8 cellular contexts compared by ENCODE assay signal in genomic region chr2:54724560-54725342, GRCh38. TPM values are rescaled to one million over a fixed set of nuclear protein-coding genes. Genes with fewer than 3 reads are reported as not detected.
DNase-seq lines count a peak whose midpoint lies in the region; ATAC-seq and TF ChIP-seq lines count a peak whose summit lies in the region.

No MANE protein-coding gene starts in this region.

- H3K9me3 ChIP-seq in HUES64 (ENCODE audit: insufficient read depth, low read depth, low read length) = no peaks in the 10 kb centered on the region
- no peaks in the 10 kb centered on the region for H3K9me3 ChIP-seq in esophagus muscularis mucosa

- no peak for TF ChIP-seq EP300 in esophagus muscularis mucosa (IDR thresholded peaks at IDR 0.05)

- H3K9me3 Mint-ChIP-seq in activated CD4-positive, alpha-beta T cell treated with anti-CD3 and anti-CD28 coated beads, Interleukin-2, amount 10 ng/mL, durations not matched to agents 7 days and 5 days = no peaks in the 10 kb centered on the region
- H3K9me3 Mint-ChIP-seq in nephron = no peaks in the 10 kb centered on the region

- CTCF ChIA-PET in activated CD4-positive, alpha-beta T cell treated with anti-CD3 and anti-CD28 coated beads, Interleukin-2, amount 10 ng/mL, durations not matched to agents 7 days and 5 days (lab: Charles Lee) = interaction anchor here (0.7 to 1.1 kb wide), 3 partner anchors 17 to 491 kb away, joined by 3 read pairs; no protein-coding TSS in a partner anchor

- H3K27ac ChIP-seq in HUES64 (ENCODE audit: low read depth, low read length) (no peak overlapping the region), esophagus muscularis mucosa (replicated peaks in 1 of 4) (peak overlapping the region in 1 of 4 donors; percentile 81)

- H3K9ac ChIP-seq in HUES64 (ENCODE audit: low read depth, low read length) = no peak overlapping the region; the same call in 1 of the 2 replicates

- H3K4me1 Mint-ChIP-seq in activated CD4-positive, alpha-beta T cell treated with anti-CD3 and anti-CD28 coated beads, Interleukin-2, amount 10 ng/mL, durations not matched to agents 7 days and 5 days = peaks cover 18% of the 10 kb centered on the region
- peaks cover 12% of the 10 kb centered on the region for H3K4me1 Mint-ChIP-seq in nephron

- peak overlapping the region; percentile 97 for H3K4me3 ChIP-seq in HUES64 (ENCODE audit: low read length)
- H3K4me3 ChIP-seq in esophagus muscularis mucosa = peak overlapping the region; percentile 71 to 86 (median 79)

- ATAC-seq in GM21786 (IDR thresholded peaks at IDR 0.05; ENCODE audit: unreplicated experiment) (no peak), GM18511 (IDR thresholded peaks at IDR 0.05; ENCODE audit: unreplicated experiment) (no peak)

- TF ChIP-seq POLR2A in esophagus muscularis mucosa (IDR thresholded peaks at IDR 0.05; ENCODE audit: low read depth) = no peak

- H3K36me3 ChIP-seq in HUES64 (ENCODE audit: insufficient read depth, low read length) = no peaks in the 10 kb centered on the region
- no peaks in the 10 kb centered on the region for H3K36me3 ChIP-seq in esophagus muscularis mucosa

- H3K27me3 ChIP-seq in HUES64 (ENCODE audit: insufficient read depth, low read length) (peaks cover 80% of the 10 kb centered on the region), esophagus muscularis mucosa (peaks cover 0 to 9% (median 0%) of the 10 kb centered on the region in 4 donors)

- under 1% methylated on average over 87 of the region's 87 CpGs for WGBS in HUES64
- 2% methylated on average over 27 of the region's 87 CpGs for WGBS in esophagus muscularis mucosa

- DNase-seq in D341Med (ENCODE audit: low spot score) = peak; percentile 73
- DNase-seq in activated CD4-positive, alpha-beta T cell treated with anti-CD3 and anti-CD28 coated beads, Interleukin-2, amount 10 ng/mL, durations not matched to agents 7 days and 5 days = peak; percentile 23
- no peak for DNase-seq in esophagus muscularis mucosa (ENCODE audit: extremely low spot score)
- DNase-seq in pons (ENCODE audit: low spot score) = no peak

- peaks cover 63% of the 10 kb centered on the region for H3K27me3 Mint-ChIP-seq in activated CD4-positive, alpha-beta T cell treated with anti-CD3 and anti-CD28 coated beads, Interleukin-2, amount 10 ng/mL, durations not matched to agents 7 days and 5 days
- H3K27me3 Mint-ChIP-seq in nephron (ENCODE audit: low read depth) = peaks cover 68% of the 10 kb centered on the region

- no peaks in the 10 kb centered on the region for H3K36me3 Mint-ChIP-seq in activated CD4-positive, alpha-beta T cell treated with anti-CD3 and anti-CD28 coated beads, Interleukin-2, amount 10 ng/mL, durations not matched to agents 7 days and 5 days (ENCODE audit: low read depth)
- H3K36me3 Mint-ChIP-seq in nephron (ENCODE audit: low read depth) = no peaks in the 10 kb centered on the region

- intact Hi-C loops in esophagus muscularis mucosa (cut with DNase I) = loop anchor here (5.0 kb wide), 2 partner anchors 113 to 453 kb away; no protein-coding TSS in a partner anchor

- H3K27ac Mint-ChIP-seq in activated CD4-positive, alpha-beta T cell treated with anti-CD3 and anti-CD28 coated beads, Interleukin-2, amount 10 ng/mL, durations not matched to agents 7 days and 5 days = no peak overlapping the region
- peak overlapping the region in 1 of 3 experiments; percentile 23 for H3K27ac Mint-ChIP-seq in nephron

- POLR2A ChIA-PET in activated CD4-positive, alpha-beta T cell treated with anti-CD3 and anti-CD28 coated beads, Interleukin-2, amount 10 ng/mL, durations not matched to agents 7 days and 5 days (lab: Charles Lee) = no interaction called here

- peaks cover 4% of the 10 kb centered on the region for H3K4me1 ChIP-seq in HUES64 (ENCODE audit: insufficient read depth, low read length)
- peaks cover 4 to 23% (median 23%) of the 10 kb centered on the region in 4 donors for H3K4me1 ChIP-seq in esophagus muscularis mucosa

- H3K4me3 Mint-ChIP-seq in activated CD4-positive, alpha-beta T cell treated with anti-CD3 and anti-CD28 coated beads, Interleukin-2, amount 10 ng/mL, durations not matched to agents 7 days and 5 days = peak overlapping the region; percentile 91
- peak overlapping the region; percentile 95 to 96 (median 95) for H3K4me3 Mint-ChIP-seq in nephron

- no peak for TF ChIP-seq CTCF in esophagus muscularis mucosa (IDR thresholded peaks at IDR 0.05)
- TF ChIP-seq CTCF in nephron (IDR thresholded peaks at IDR 0.05; ENCODE audit: unreplicated experiment in 3 of 3) = no peak

RNA-seq across cellular contexts. Expression of gene EML6, which starts 1.3 kb away (rescaled TPM):
- 0.30 TPM for polyA plus RNA-seq in HUES64 (2013, experiment 1 of 2)
- polyA plus RNA-seq in HUES64 (2013, experiment 2 of 2) = 1.2 TPM
- total RNA-seq in activated CD4-positive, alpha-beta T cell treated with anti-CD3 and anti-CD28 coated beads, Interleukin-2, amount 10 ng/mL, durations not matched to agents 7 days and 5 days = 1 to 10 TPM in 1 of 2 experiments, under 1 TPM in 1; 0.96 to 1.2 TPM
- total RNA-seq in esophagus muscularis mucosa = 1 to 10 TPM in 1 of 4 donors, under 1 TPM in 3; 0.75 to 4.6 (median 0.89) TPM

Comparison
In these comparisons a context has a peak if more than half of its experiments do, and no peak if none do; other contexts are left out.
1. DNase-seq: peak in D341Med (single experiment) and activated CD4-positive, alpha-beta T cell treated with anti-CD3 and anti-CD28 coated beads, Interleukin-2, amount 10 ng/mL, durations not matched to agents 7 days and 5 days (single experiment); none in esophagus muscularis mucosa (single experiment) and pons (single experiment).